Comparison of ENCODE assay signal across 22 cellular contexts in genomic region chr7:143359769-143360168, GRCh38. TPM values are rescaled to one million over a fixed set of nuclear protein-coding genes. Genes with fewer than 3 reads are reported as not detected.
"Had no signal": no experiment of that assay in that cellular context is flagged by ENCODE, and none has a peak within 500 bp of the region (broad histone marks: within the 10 kb centered on the region; RNA-seq: fewer than 3 reads in every experiment).

No MANE protein-coding gene starts in this region.

- H3K4me3 ChIP-seq: heart left ventricle, tibial artery, vagina had no signal

- H3K27ac Mint-ChIP-seq: activated CD8-positive, alpha-beta T cell treated with anti-CD3 and anti-CD28 coated beads, Interleukin-2, amount 10 ng/mL, durations not matched to agents 7 days and 5 days; activated naive CD4-positive, alpha-beta T cell treated with anti-CD3 and anti-CD28 coated beads, Interleukin-2, amount 50 U/mL, for 72 hours; stimulated activated naive B cell treated with anti-CD40 and anti-IgM and Interleukin-4, amounts not matched to agents 10 μg/mL and 1 μg/mL and 100 μg/mL, for 72 hours had no signal

- H3K36me3 ChIP-seq: heart left ventricle, tibial artery, vagina had no signal

- H3K27ac ChIP-seq: epithelial cell of prostate, heart left ventricle, tibial artery, vagina had no signal

- H3K27me3 ChIP-seq: vagina had no signal

- ATAC-seq: activated CD8-positive, alpha-beta T cell treated with anti-CD3 and anti-CD28 coated beads, Interleukin-2, amount 10 ng/mL, durations not matched to agents 7 days and 5 days; activated naive CD4-positive, alpha-beta T cell treated with anti-CD3 and anti-CD28 coated beads, Interleukin-2, amount 50 U/mL, for 72 hours; heart left ventricle; left cardiac atrium; naive thymus-derived CD8-positive, alpha-beta T cell; stimulated activated naive B cell treated with anti-CD40 and anti-IgM and Interleukin-4, amounts not matched to agents 10 μg/mL and 1 μg/mL and 100 μg/mL, for 72 hours had no signal

- H3K36me3 Mint-ChIP-seq: naive thymus-derived CD8-positive, alpha-beta T cell had no signal

- DNase-seq: activated CD4-positive, alpha-beta T cell treated with anti-CD3 and anti-CD28 coated beads, Interleukin-2, amount 10 ng/mL, durations not matched to agents 24 days and 14 days; activated CD4-positive, CD25-positive, alpha-beta regulatory T cell; activated CD8-positive, alpha-beta memory T cell treated with anti-CD3 and anti-CD28 coated beads, Interleukin-2, amount 50 U/mL, for 4 hours; activated CD8-positive, alpha-beta T cell treated with anti-CD3 and anti-CD28 coated beads, Interleukin-2, amount 10 ng/mL, durations not matched to agents 7 days and 5 days; activated gamma-delta T cell; activated T-cell treated with anti-CD3 and anti-CD28 coated beads, Interleukin-2, amount 50 U/mL, for 48 hours; dermis blood vessel endothelial cell; heart left ventricle; left cardiac atrium; naive thymus-derived CD8-positive, alpha-beta T cell; retina; stimulated activated CD4-positive, alpha-beta T cell treated with anti-CD3 and anti-CD28 coated beads, Interleukin-15, amount 100 ng/mL, for 24 hours; stimulated activated CD4-positive, alpha-beta T cell treated with anti-CD3 and anti-CD28 coated beads, Interleukin-4, amount 100 ng/mL, for 1 hour; stimulated activated naive B cell treated with anti-CD40 and anti-IgM and Interleukin-4, amounts not matched to agents 10 μg/mL and 1 μg/mL and 100 μg/mL, for 72 hours; tibial artery had no signal

- H3K9me3 Mint-ChIP-seq: activated CD4-positive, alpha-beta T cell treated with anti-CD3 and anti-CD28 coated beads, Interleukin-2, amount 10 ng/mL, durations not matched to agents 24 days and 14 days; activated naive CD4-positive, alpha-beta T cell treated with anti-CD3 and anti-CD28 coated beads, Interleukin-2, amount 50 U/mL, for 72 hours; central memory CD8-positive, alpha-beta T cell; naive thymus-derived CD8-positive, alpha-beta T cell; stimulated activated naive B cell treated with anti-CD40 and anti-IgM and Interleukin-4, amounts not matched to agents 10 μg/mL and 1 μg/mL and 100 μg/mL, for 72 hours had no signal

- H3K9me3 ChIP-seq: heart left ventricle, tibial artery, vagina had no signal

RNA-seq across cellular contexts. Expression of gene CLCN1, which starts 43.9 kb away (rescaled TPM):
- total RNA-seq: activated CD4-positive, alpha-beta T cell treated with anti-CD3 and anti-CD28 coated beads, Interleukin-2, amount 10 ng/mL, durations not matched to agents 24 days and 14 days; dermis blood vessel endothelial cell; left cardiac atrium; lung microvascular endothelial cell; naive thymus-derived CD8-positive, alpha-beta T cell; T-helper 2 cell treated with Interferon-gamma antibody and Interleukin-4, amounts not matched to agents 100 ng/mL and 5 ng/mL, for 36 hours; vagina had no signal
- polyA plus RNA-seq: fibroblast of lung; naive thymus-derived CD8-positive, alpha-beta T cell had no signal

RNA-seq across cellular contexts. Expression of gene EPHA1, which starts 48.9 kb away (rescaled TPM):
- total RNA-seq: dermis blood vessel endothelial cell had no signal
